1 cellular context compared by ENCODE assay signal in genomic region chr1:30911061-30911954, GRCh38.
TF ChIP-seq lines count a peak whose summit lies in the region.

No MANE protein-coding gene starts in this region.

TF ChIP-seq in WTC11, 78 proteins besides CTCF, POLR2A, EP300 and RAD21 (continued from another document):
- TF ChIP-seq ZNF281 (CRISPR knock-in tag; IDR thresholded peaks at IDR 0.05) (peak; percentile 89), CREM (CRISPR knock-in tag; IDR thresholded peaks at IDR 0.05) (no peak), FOXK1 (CRISPR knock-in tag; IDR thresholded peaks at IDR 0.05) (no peak), JAZF1 (CRISPR knock-in tag; IDR thresholded peaks at IDR 0.05) (no peak)
